Comparison of ENCODE assay signal across 1 cellular context in genomic region chr14:22588419-22589095, GRCh38.
TF ChIP-seq lines count a peak whose summit lies in the region.

No MANE protein-coding gene starts in this region.

TF ChIP-seq in endothelial cell of umbilical vein, 7 proteins besides CTCF, POLR2A, EP300 and RAD21:
- no peak for TF ChIP-seq FOS (IDR thresholded peaks at IDR 0.05; ENCODE audit: borderline replicate concordance, insufficient read depth, low read length)
- no peak for TF ChIP-seq EZH2 (IDR thresholded peaks at IDR 0.05; ENCODE audit: borderline replicate concordance, low read depth, low read length, severe bottlenecking)
- no peak for TF ChIP-seq GATA2 (IDR thresholded peaks at IDR 0.05; ENCODE audit: insufficient read depth, insufficient read length, low read depth, low read length)
- no peak for TF ChIP-seq POLR2AphosphoS5 (IDR thresholded peaks at IDR 0.05; ENCODE audit: insufficient read depth, low read depth, low read length)
- TF ChIP-seq MAX (IDR thresholded peaks at IDR 0.05; ENCODE audit: insufficient read depth, insufficient read length) = no peak
- no peak for TF ChIP-seq MYC (IDR thresholded peaks at IDR 0.05; ENCODE audit: low read depth, low read length)
- TF ChIP-seq JUN (IDR thresholded peaks at IDR 0.05; ENCODE audit: borderline replicate concordance, insufficient read depth, insufficient read length, low read depth) = no peak
TF ChIP-seq in endothelial cell of umbilical vein: peak in this region for 0.
